Comparison of ENCODE assay signal across 8 cellular contexts in the genomic region with DNA sequence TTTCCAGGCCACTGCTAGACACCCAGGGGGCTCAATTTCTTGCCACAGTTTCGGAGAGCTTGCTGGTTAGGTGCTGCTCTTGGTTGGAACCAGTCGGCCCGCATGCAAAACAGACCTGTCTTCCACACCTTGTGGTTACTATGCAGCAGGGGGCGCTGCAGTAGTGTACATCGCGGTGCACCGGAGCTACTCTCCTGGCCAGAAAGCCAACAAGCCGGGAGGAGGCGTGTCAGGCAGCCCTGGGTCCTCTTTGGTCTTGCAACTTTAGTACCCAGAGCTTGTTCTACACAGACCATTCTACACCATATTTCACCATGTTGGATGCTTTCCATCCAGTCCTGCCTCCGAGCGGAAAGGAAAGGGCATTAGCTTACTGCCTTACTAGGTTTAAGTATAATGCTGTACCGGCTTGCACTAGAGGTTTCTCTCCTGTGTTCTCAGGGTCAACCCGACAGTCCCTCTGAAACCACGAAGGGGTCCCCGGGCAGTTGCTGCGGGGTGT.
DNase-seq lines count a peak whose midpoint lies in the region; ATAC-seq, FAIRE-seq and TF ChIP-seq lines count a peak whose summit lies in the region.

No MANE protein-coding gene starts in this region.

- ATAC-seq in GM19035 (IDR thresholded peaks at IDR 0.05; ENCODE audit: unreplicated experiment) (peak; percentile 62), HG03280 (IDR thresholded peaks at IDR 0.05; ENCODE audit: unreplicated experiment) (peak; percentile 65)

- peak; percentile 91 for DNase-seq in AG10803 (ENCODE audit: low read depth)
- DNase-seq in NCI-H226: peak; percentile 98
- DNase-seq in activated CD4-positive, CD25-positive, alpha-beta regulatory T cell (lab: John Stamatoyannopoulos, UW): peak; percentile 78 to 89 (median 78)
- DNase-seq in central memory CD4-positive, alpha-beta T cell: peak; percentile 83
- peak; percentile 82 to 92 for DNase-seq in stimulated activated CD4-positive, alpha-beta T cell treated with anti-CD3 and anti-CD28 coated beads, Interleukin-12 subunit alpha, Interleukin-12 subunit beta, amount 100 ng/mL, for 24 hours (ENCODE audit: low read depth in 2 of 2)

- H3K4me3 ChIP-seq in AG10803 (ENCODE audit: low read length): peak overlapping the region; percentile 97

- FAIRE-seq in islet of Langerhans (lab: Jason Lieb, UNC): peak; percentile 33

- peak; percentile 89 for TF ChIP-seq CTCF in AG10803 (conservative IDR thresholded peaks at IDR 0.05; ENCODE audit: low read length)

Comparison
In these comparisons a context has a peak if more than half of its experiments do, and no peak if none do; other contexts are left out.
1. Peak in every context shown above with its lines: DNase-seq, ATAC-seq and H3K4me3 ChIP-seq.